ENCODE assay signal across 9 cellular contexts in the genomic region with DNA sequence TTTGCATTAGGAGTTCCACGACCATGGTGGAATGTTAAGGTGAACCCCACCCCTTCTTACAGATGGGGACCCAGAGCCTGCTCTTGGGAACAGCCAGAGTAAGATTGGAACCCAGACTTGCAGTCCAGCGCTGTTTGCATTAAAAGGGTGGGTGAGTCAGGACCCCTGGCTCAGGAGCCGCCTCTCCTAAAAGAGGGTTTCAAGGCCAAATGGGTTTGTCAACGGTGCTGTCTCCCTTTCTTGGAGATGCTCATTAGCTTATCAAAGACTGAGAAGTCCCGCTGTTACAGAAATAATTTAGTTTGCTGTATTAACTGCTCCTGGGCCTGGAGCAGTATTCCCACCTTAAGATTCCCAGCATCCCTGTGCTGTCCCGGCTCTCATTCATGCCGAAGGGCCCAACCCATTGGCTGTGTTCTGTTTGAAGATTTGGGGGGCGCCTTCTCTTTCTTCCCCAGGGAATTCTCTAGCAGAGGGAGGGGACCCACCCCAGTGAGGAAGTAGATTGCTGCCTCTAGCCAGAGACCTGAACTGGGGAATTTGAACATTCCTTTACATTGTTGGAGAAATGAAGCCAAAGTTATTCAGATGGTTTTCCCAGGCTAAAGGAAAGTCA. TPM values are rescaled to one million over a fixed set of nuclear protein-coding genes. Genes with fewer than 3 reads are reported as not detected.
A peak's percentile ranks its signal among the peaks of the same experiment; 100 is the strongest.
DNase-seq lines count a peak whose midpoint lies in the region; ATAC-seq and TF ChIP-seq lines count a peak whose summit lies in the region.
"Had no signal": no experiment of that assay in that cellular context is flagged by ENCODE, and none has a peak within 500 bp of the region (broad histone marks: within the 10 kb centered on the region; RNA-seq: fewer than 3 reads in every experiment).

No MANE protein-coding gene starts in this region.

- H3K4me2 ChIP-seq in DOHH2 (ENCODE audit: low read length): peak overlapping the region; percentile 80

- H3K9me3 ChIP-seq in DOHH2 (ENCODE audit: control insufficient read depth, insufficient read depth, low read length): no peaks in the 10 kb centered on the region
- no peaks in the 10 kb centered on the region for H3K9me3 ChIP-seq in sigmoid colon

- H3K36me3 ChIP-seq in DOHH2 (ENCODE audit: control insufficient read depth, low read length) (no peaks in the 10 kb centered on the region), sigmoid colon (peaks cover 0 to 23% (median 5%) of the 10 kb centered on the region in 4 donors)

- 72 to 74% methylated on average over 8 of the region's 8 CpGs for WGBS in sigmoid colon, 2 donors

- no peak for TF ChIP-seq POLR2A in sigmoid colon (IDR thresholded peaks at IDR 0.05)

- H3K4me3 ChIP-seq in DOHH2 (ENCODE audit: low read length) (0 out of 2 replicates have a peak overlapping the region, but pooled peaks have one; percentile 72), WI38 (ENCODE audit: low read depth, low read length) (peak overlapping the region; percentile 76), fibroblast of pulmonary artery (replicated peaks; ENCODE audit: low read depth, low read length) (peak overlapping the region; percentile 73), sigmoid colon (peak overlapping the region; percentile 65 to 80 (median 73))

- H3F3A ChIP-seq in DOHH2 (ENCODE audit: control insufficient read depth, insufficient read depth): no peaks in the 10 kb centered on the region

- no peaks in the 10 kb centered on the region; the same call in 1 of the 2 replicates for H3K79me2 ChIP-seq in DOHH2 (ENCODE audit: control insufficient read depth, low read length)

- peaks cover 21% of the 10 kb centered on the region for H3K27me3 ChIP-seq in DOHH2 (ENCODE audit: control insufficient read depth, low read length)
- H3K27me3 ChIP-seq in sigmoid colon: no peaks in the 10 kb centered on the region

- H4K20me1 ChIP-seq in DOHH2 (ENCODE audit: control insufficient read depth, insufficient read depth, low read depth, low read length): no peaks in the 10 kb centered on the region; the same call in 1 of the 2 replicates

- DNase-seq in fibroblast of pulmonary artery (ENCODE audit: low read depth): no peak
- no peak for DNase-seq in sigmoid colon
- DNase-seq in HPDE6-E6E7 (ENCODE audit: extremely low spot score): no peak
- no peak for DNase-seq in NCI-H446 treated with DMSO at 0.1 percent for 48 hours (lab: John Stamatoyannopoulos, UW)
- no peak for DNase-seq in NCI-H510A treated with DMSO at 0.1 percent for 48 hours (lab: John Stamatoyannopoulos, UW)

- H3K4me1 ChIP-seq in DOHH2 (ENCODE audit: control insufficient read depth, low read length) (peaks cover 14% of the 10 kb centered on the region), sigmoid colon (peaks cover 2 to 74% (median 60%) of the 10 kb centered on the region in 4 donors)

- no peak overlapping the region for H3K27ac ChIP-seq in DOHH2 (ENCODE audit: low read depth, low read length)
- peak overlapping the region; percentile 95 to 100 (median 98) for H3K27ac ChIP-seq in sigmoid colon

- intact Hi-C loops in sigmoid colon (cut with DNase I): no loop called here

- TF ChIP-seq CTCF in DOHH2 (IDR thresholded peaks at IDR 0.05; ENCODE audit: low read depth, low read length, poor library complexity, severe bottlenecking) (no peak), WI38 (IDR thresholded peaks at IDR 0.05; ENCODE audit: low read depth, low read length) (no peak), fibroblast of pulmonary artery (IDR thresholded peaks at IDR 0.05; ENCODE audit: low read length, missing control alignments) (no peak), sigmoid colon (IDR thresholded peaks at IDR 0.05) (no peak)

- no peak for TF ChIP-seq EP300 in sigmoid colon (IDR thresholded peaks at IDR 0.05)

- ATAC-seq in HG03175 (IDR thresholded peaks at IDR 0.05; ENCODE audit: unreplicated experiment): no peak

- no peaks in the 10 kb centered on the region for H3K9me2 ChIP-seq in DOHH2 (replicated peaks; ENCODE audit: control insufficient read depth, low read length)

RNA-seq across cellular contexts. Expression of gene MARVELD1, which starts 1.8 kb away (rescaled TPM):
- 10 to 100 TPM; 17.3 to 40.7 (median 22.0) TPM for total RNA-seq in sigmoid colon
- polyA plus RNA-seq in sigmoid colon: 10 to 100 TPM; 16.2 to 22.2 (median 16.7) TPM

RNA-seq across cellular contexts. Expression of gene ZFYVE27, which starts 21.6 kb away (rescaled TPM):
- 10 to 100 TPM in 3 of 4 donors, 1 to 10 TPM in 1; 8.9 to 15.9 (median 12.4) TPM for total RNA-seq in sigmoid colon
- 10 to 100 TPM in 1 of 3 donors, 1 to 10 TPM in 2; 7.2 to 42.2 (median 7.9) TPM for polyA plus RNA-seq in sigmoid colon

RNA-seq across cellular contexts. Expression of gene AVPI1, which starts 28.3 kb away (rescaled TPM):
- total RNA-seq in sigmoid colon: 10 to 100 TPM; 10.5 to 16.1 (median 12.2) TPM
- polyA plus RNA-seq in sigmoid colon: 10 to 100 TPM; 22.6 to 58.3 (median 31.8) TPM

RNA-seq across cellular contexts. Expression of gene SFRP5, which starts 56.4 kb away (rescaled TPM):
- total RNA-seq in sigmoid colon: 10 to 100 TPM in 3 of 4 donors, 1 to 10 TPM in 1; 9.9 to 24.6 (median 21.4) TPM
- 1 to 10 TPM in 1 of 3 donors, under 1 TPM in 2; 0.46 to 5.0 (median 0.60) TPM for polyA plus RNA-seq in sigmoid colon
- total RNA-seq: T-helper 2 cell treated with Interferon-gamma antibody and Interleukin-4, amounts not matched to agents 100 ng/mL and 5 ng/mL, for 36 hours had no signal
